24 cellular contexts compared by ENCODE assay signal in genomic region chr19:49462492-49462891, GRCh38.
"Had no signal": no experiment of that assay in that cellular context is flagged by ENCODE, and none has a peak within 500 bp of the region (broad histone marks: within the 10 kb centered on the region; RNA-seq: fewer than 3 reads in every experiment).

No MANE protein-coding gene starts in this region.

- H3K4me3 Mint-ChIP-seq: activated B cell treated with CpG ODN at 0.5 μM for 24 hours; activated CD4-positive, alpha-beta memory T cell treated with anti-CD3 and anti-CD28 coated beads for 36 hours; activated CD4-positive, alpha-beta T cell treated with anti-CD3 and anti-CD28 coated beads, Interleukin-2, amount 10 ng/mL, durations not matched to agents 7 days and 5 days; activated naive CD4-positive, alpha-beta T cell treated with anti-CD3 and anti-CD28 coated beads, Interleukin-2, amount 50 U/mL, for 24 hours; activated T-cell treated with anti-CD3 and anti-CD28 coated beads, Interleukin-2, amount 50 U/mL, for 72 hours; brain; central memory CD8-positive, alpha-beta T cell; T-helper 1 cell treated with Interleukin-12 subunit alpha and Interleukin-12 subunit beta and Interleukin-4 antibody, amounts not matched to agents 30 μg/mL and 1 μg/mL, for 36 hours had no signal

- H3K4me1 Mint-ChIP-seq: activated naive CD4-positive, alpha-beta T cell treated with anti-CD3 and anti-CD28 coated beads, Interleukin-2, amount 50 U/mL, for 24 hours; brain; central memory CD8-positive, alpha-beta T cell had no signal

- H3K27me3 Mint-ChIP-seq: activated B cell treated with CpG ODN at 0.5 μM for 24 hours; activated CD4-positive, alpha-beta memory T cell treated with anti-CD3 and anti-CD28 coated beads for 36 hours; activated CD4-positive, alpha-beta T cell treated with anti-CD3 and anti-CD28 coated beads, Interleukin-2, amount 10 ng/mL, durations not matched to agents 7 days and 5 days; activated naive CD4-positive, alpha-beta T cell treated with anti-CD3 and anti-CD28 coated beads, Interleukin-2, amount 50 U/mL, for 24 hours; brain; central memory CD8-positive, alpha-beta T cell had no signal

- H3K9me3 Mint-ChIP-seq: activated B cell treated with CpG ODN at 0.5 μM for 24 hours; activated CD4-positive, alpha-beta memory T cell treated with anti-CD3 and anti-CD28 coated beads for 36 hours; activated CD4-positive, alpha-beta T cell treated with anti-CD3 and anti-CD28 coated beads, Interleukin-2, amount 10 ng/mL, durations not matched to agents 7 days and 5 days; activated naive CD4-positive, alpha-beta T cell treated with anti-CD3 and anti-CD28 coated beads, Interleukin-2, amount 50 U/mL, for 24 hours; activated T-cell treated with anti-CD3 and anti-CD28 coated beads, Interleukin-2, amount 50 U/mL, for 72 hours; activated T-helper 2 cell treated with anti-CD3 and anti-CD28 coated beads, Interferon-gamma antibody, Interleukin-2, Interleukin-4, amounts not matched to agents 10 μg/mL and 5 μg/mL and 100 μg/mL, durations not matched to agents 14 hours and 24 hours and 36 hours; brain; central memory CD8-positive, alpha-beta T cell; T-helper 1 cell treated with Interleukin-12 subunit alpha and Interleukin-12 subunit beta and Interleukin-4 antibody, amounts not matched to agents 30 μg/mL and 1 μg/mL, for 36 hours had no signal

- DNase-seq: activated B cell treated with CpG ODN at 0.5 μM for 24 hours; activated CD4-positive, alpha-beta memory T cell treated with anti-CD3 and anti-CD28 coated beads for 36 hours; activated CD4-positive, alpha-beta T cell treated with anti-CD3 and anti-CD28 coated beads for 1 hour; activated CD4-positive, alpha-beta T cell treated with anti-CD3 and anti-CD28 coated beads, Interleukin-2, amount 10 ng/mL, durations not matched to agents 7 days and 5 days; activated CD8-positive, alpha-beta memory T cell treated with anti-CD3 and anti-CD28 coated beads, Interleukin-2, amount 50 U/mL, for 4 hours; activated gamma-delta T cell treated with Interleukin-2 at 50 U/mL for 16 hours; activated T-cell treated with anti-CD3 and anti-CD28 coated beads, Interleukin-2, amount 50 U/mL, for 72 hours; amygdala; Karpas-422; MM.1S; NCI-H1105 treated with DMSO at 0.1 percent for 48 hours; NCI-H1436 treated with DMSO at 0.1 percent for 48 hours; NCI-H187; NCI-H2081; NCI-H446; NCI-H524; PC-3; SHP77 treated with DMSO at 0.1 percent for 48 hours; T-helper 9 cell had no signal

- H3K27ac Mint-ChIP-seq: activated B cell treated with CpG ODN at 0.5 μM for 24 hours; activated CD4-positive, alpha-beta memory T cell treated with anti-CD3 and anti-CD28 coated beads for 36 hours; activated CD4-positive, alpha-beta T cell treated with anti-CD3 and anti-CD28 coated beads, Interleukin-2, amount 10 ng/mL, durations not matched to agents 7 days and 5 days; activated naive CD4-positive, alpha-beta T cell treated with anti-CD3 and anti-CD28 coated beads, Interleukin-2, amount 50 U/mL, for 24 hours; activated T-cell treated with anti-CD3 and anti-CD28 coated beads, Interleukin-2, amount 50 U/mL, for 72 hours; activated T-helper 2 cell treated with anti-CD3 and anti-CD28 coated beads, Interferon-gamma antibody, Interleukin-2, Interleukin-4, amounts not matched to agents 10 μg/mL and 5 μg/mL and 100 μg/mL, durations not matched to agents 14 hours and 24 hours and 36 hours; brain; T-helper 1 cell treated with Interleukin-12 subunit alpha and Interleukin-12 subunit beta and Interleukin-4 antibody, amounts not matched to agents 30 μg/mL and 1 μg/mL, for 36 hours had no signal

- ATAC-seq: activated T-cell treated with anti-CD3 and anti-CD28 coated beads, Interleukin-2, amount 50 U/mL, for 72 hours; PC-3 had no signal
